1 cellular context compared by ENCODE assay signal in genomic region chr20:31738729-31739549, GRCh38.
A peak's percentile ranks its signal among the peaks of the same experiment; 100 is the strongest.
TF ChIP-seq lines count a peak whose summit lies in the region.

TSS of gene TPX2 (plus strand) at chr20:31739290. CDS start at chr20:31757477, 18,187 bp downstream.

TF ChIP-seq in H1, 55 proteins besides CTCF, POLR2A, EP300 and RAD21 (continued from another document):
- TF ChIP-seq RBBP5 (IDR thresholded peaks at IDR 0.05; ENCODE audit: borderline replicate concordance, low read depth, low read length) (peak; percentile 96; the same call in 1 of the 2 replicates), SP1 (IDR thresholded peaks at IDR 0.05; ENCODE audit: low read depth, low read length) (peak; percentile 97), E2F6 (IDR thresholded peaks at IDR 0.05) (no peak), ASH2L (IDR thresholded peaks at IDR 0.05; ENCODE audit: low read length) (peak; percentile 99), SP2 (IDR thresholded peaks at IDR 0.05; ENCODE audit: low read length) (peak; percentile 61), GABPA (IDR thresholded peaks at IDR 0.05; ENCODE audit: borderline replicate concordance, insufficient read depth, low read length) (peak; percentile 94), SAP30 (IDR thresholded peaks at IDR 0.05; ENCODE audit: insufficient read depth, insufficient replicate concordance, low read length) (peak; percentile 90), CBX8 (IDR thresholded peaks at IDR 0.05; ENCODE audit: borderline replicate concordance, low read depth, low read length) (no peak), JUND (IDR thresholded peaks at IDR 0.05; ENCODE audit: low read length) (no peak), TBP (IDR thresholded peaks at IDR 0.05; ENCODE audit: low read depth, low read length) (peak; percentile 74), PHF8 (conservative IDR thresholded peaks at IDR 0.05; ENCODE audit: low read depth, low read length) (peak; percentile 66), KDM5A (IDR thresholded peaks at IDR 0.05; ENCODE audit: low read length) (0 out of 2 replicates have a peak, but pooled peaks have one; percentile 16), MAFK (IDR thresholded peaks at IDR 0.05; ENCODE audit: low read depth, low read length) (no peak), CHD2 (IDR thresholded peaks at IDR 0.05; ENCODE audit: low read length) (peak; percentile 89), KDM4A (IDR thresholded peaks at IDR 0.05; ENCODE audit: low read depth, low read length, severe bottlenecking) (peak; percentile 71), RFX5 (IDR thresholded peaks at IDR 0.05; ENCODE audit: borderline replicate concordance, low read depth, low read length) (no peak), HDAC2 (IDR thresholded peaks at IDR 0.05; ENCODE audit: borderline replicate concordance in 1 of 2, low read depth in 2 of 2, low read length in 2 of 2) (peak in 1 of 2 experiments; percentile 98; a peak in 2 of 4 replicates), TAF1 (IDR thresholded peaks at IDR 0.05; ENCODE audit: low read depth, low read length) (peak; percentile 88; the same call in 1 of the 2 replicates), SIX5 (IDR thresholded peaks at IDR 0.05; ENCODE audit: low read depth, low read length) (peak; percentile 76), POLR2AphosphoS5 (IDR thresholded peaks at IDR 0.05; ENCODE audit: low read depth, low read length) (peak; percentile 88; the same call in 1 of the 2 replicates), SP4 (IDR thresholded peaks at IDR 0.05; ENCODE audit: low read length) (no peak), CREB1 (IDR thresholded peaks at IDR 0.05) (peak; percentile 55)
